Comparison of ENCODE assay signal across 23 cellular contexts in the genomic region with DNA sequence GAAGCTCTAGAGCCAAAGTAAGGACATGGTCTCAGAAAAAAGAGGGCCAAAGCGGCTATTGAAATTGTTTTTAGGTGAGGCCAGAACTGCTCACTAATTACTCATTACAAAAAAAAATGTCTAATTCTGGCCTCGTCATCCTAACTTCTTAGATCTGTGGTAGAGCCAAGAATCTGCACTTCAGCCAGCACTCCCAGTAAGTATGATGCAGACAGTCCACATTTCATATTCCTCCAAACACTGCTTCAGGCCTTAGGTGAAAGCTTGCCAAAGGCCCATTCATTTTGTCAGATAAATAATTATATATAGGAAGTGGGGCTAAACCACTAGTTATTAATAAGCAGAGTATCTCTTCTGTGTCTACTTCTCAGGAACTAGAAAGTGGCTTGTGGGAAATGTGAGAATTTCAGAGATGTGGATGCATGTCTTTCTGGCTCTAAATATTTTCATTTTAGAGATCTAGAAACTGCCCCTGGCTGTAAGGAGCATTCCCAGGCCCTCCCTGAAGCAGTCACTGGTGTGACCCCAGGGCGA.
"Had no signal": no experiment of that assay in that cellular context is flagged by ENCODE, and none has a peak within 500 bp of the region (broad histone marks: within the 10 kb centered on the region; RNA-seq: fewer than 3 reads in every experiment).

No MANE protein-coding gene starts in this region.

- H3K9me3 ChIP-seq: ascending aorta had no signal

- FAIRE-seq: RCC 7860 had no signal

- H3K4me1 ChIP-seq: ascending aorta had no signal

- H3K27ac ChIP-seq: ascending aorta, KMS-11 had no signal

- H3K9me3 Mint-ChIP-seq: activated naive CD4-positive, alpha-beta T cell treated with anti-CD3 and anti-CD28 coated beads, Interleukin-2, amount 50 U/mL, for 24 hours; WTC11 had no signal

- H3K9ac ChIP-seq: KMS-11 had no signal

- H3K36me3 Mint-ChIP-seq: activated naive CD4-positive, alpha-beta T cell treated with anti-CD3 and anti-CD28 coated beads, Interleukin-2, amount 50 U/mL, for 24 hours; WTC11 had no signal

- H3K4me3 ChIP-seq: ascending aorta had no signal

- H3K4me3 Mint-ChIP-seq: activated CD8-positive, alpha-beta T cell treated with anti-CD3 and anti-CD28 coated beads, Interleukin-2, amount 10 ng/mL, durations not matched to agents 7 days and 5 days; activated naive CD4-positive, alpha-beta T cell treated with anti-CD3 and anti-CD28 coated beads, Interleukin-2, amount 50 U/mL, for 24 hours; T-helper 17 cell; WTC11 had no signal

- H3K4me2 ChIP-seq: KMS-11 had no signal

- H3K27me3 ChIP-seq: ascending aorta had no signal

- H3K27ac Mint-ChIP-seq: activated CD8-positive, alpha-beta T cell treated with anti-CD3 and anti-CD28 coated beads, Interleukin-2, amount 10 ng/mL, durations not matched to agents 7 days and 5 days; activated naive CD4-positive, alpha-beta T cell treated with anti-CD3 and anti-CD28 coated beads, Interleukin-2, amount 50 U/mL, for 24 hours; T-helper 17 cell; WTC11 had no signal

- H3K36me3 ChIP-seq: ascending aorta had no signal

- ATAC-seq: activated CD8-positive, alpha-beta T cell treated with anti-CD3 and anti-CD28 coated beads, Interleukin-2, amount 10 ng/mL, durations not matched to agents 7 days and 5 days; PC-3; T-helper 17 cell; WTC11 had no signal

- H3K4me1 Mint-ChIP-seq: activated naive CD4-positive, alpha-beta T cell treated with anti-CD3 and anti-CD28 coated beads, Interleukin-2, amount 50 U/mL, for 24 hours; T-helper 17 cell; WTC11 had no signal

- DNase-seq: activated CD4-positive, alpha-beta T cell treated with anti-CD3 and anti-CD28 coated beads for 48 hours; activated CD4-positive, alpha-beta T cell treated with anti-CD3 and anti-CD28 coated beads, Interleukin-2, amount 50 U/mL, for 4 hours; activated CD4-positive, CD25-positive, alpha-beta regulatory T cell treated with anti-CD3 and anti-CD28 coated beads, Interleukin-2, amount 50 U/mL, for 72 hours; activated CD8-positive, alpha-beta memory T cell treated with anti-CD3 and anti-CD28 coated beads, Interleukin-2, amount 50 U/mL, for 48 hours; activated CD8-positive, alpha-beta T cell treated with anti-CD3 and anti-CD28 coated beads, Interleukin-2, amount 10 ng/mL, durations not matched to agents 7 days and 5 days; activated naive CD4-positive, alpha-beta T cell; activated T-cell treated with anti-CD3 and anti-CD28 coated beads, Interleukin-2, amount 50 U/mL, for 1 hour; caudate nucleus; MM.1S; NCI-H1105; NCI-H1436; NCI-H1694 treated with DMSO at 0.1 percent for 48 hours; NCI-H2029 treated with DMSO at 0.1 percent for 48 hours; NCI-H524; PC-3; SHP77 treated with DMSO at 0.1 percent for 48 hours; T-helper 17 cell; T-helper 9 cell had no signal
